26 cellular contexts compared by ENCODE assay signal in the genomic region with DNA sequence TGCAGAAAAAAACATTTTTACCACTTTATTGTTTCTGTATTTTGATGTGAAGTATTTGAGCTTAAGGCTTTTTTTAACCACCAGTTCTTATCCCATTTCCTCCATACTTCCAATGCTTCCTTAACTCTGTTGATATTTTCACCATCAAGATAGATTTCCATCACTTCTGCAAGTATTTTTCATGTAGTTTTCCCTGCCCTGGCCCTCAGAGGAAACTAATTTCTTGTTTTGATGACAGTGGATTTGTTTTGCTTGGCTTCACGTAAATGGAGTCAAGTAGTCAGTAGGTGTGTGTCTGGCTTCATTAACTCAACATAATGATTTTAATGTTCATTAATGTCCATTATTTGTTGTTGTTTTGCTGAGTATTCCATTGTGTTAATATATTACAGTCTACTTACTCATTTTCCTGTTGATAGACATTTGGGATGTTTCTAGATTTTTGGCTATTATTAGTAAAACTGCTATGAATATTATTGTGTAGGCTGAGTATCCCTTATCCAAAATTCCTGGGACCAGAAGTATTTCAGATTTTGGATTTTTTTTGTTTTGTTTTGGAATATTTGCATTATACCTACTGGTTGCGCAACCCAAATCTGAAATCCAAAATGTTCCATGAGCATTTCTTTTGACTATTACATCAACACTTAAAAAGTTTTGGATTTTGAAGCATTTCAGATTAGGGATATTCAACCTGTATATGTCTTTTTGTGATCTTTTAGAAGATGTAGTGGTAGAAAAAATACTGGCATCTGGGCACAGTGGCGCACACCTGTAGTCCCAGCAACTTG. TPM values are rescaled to one million over a fixed set of nuclear protein-coding genes. Genes with fewer than 3 reads are reported as not detected.
A peak's percentile ranks its signal among the peaks of the same experiment; 100 is the strongest.
DNase-seq lines count a peak whose midpoint lies in the region; ATAC-seq and TF ChIP-seq lines count a peak whose summit lies in the region.
"Had no signal": no experiment of that assay in that cellular context is flagged by ENCODE, and none has a peak within 500 bp of the region (broad histone marks: within the 10 kb centered on the region; RNA-seq: fewer than 3 reads in every experiment).

No MANE protein-coding gene starts in this region.

- peaks cover 87% of the 10 kb centered on the region for H3K36me3 Mint-ChIP-seq in activated T-cell treated with anti-CD3 and anti-CD28 coated beads, Interleukin-2, amount 50 U/mL, for 24 hours (ENCODE audit: low read depth)
- H3K36me3 Mint-ChIP-seq in activated T-helper 2 cell treated with anti-CD3 and anti-CD28 coated beads, Interferon-gamma antibody, Interleukin-2, Interleukin-4, amounts not matched to agents 10 μg/mL and 5 μg/mL and 100 μg/mL, durations not matched to agents 14 hours and 24 hours and 36 hours (ENCODE audit: low read depth), result peaks cover 64% of the 10 kb centered on the region
- peaks cover 35 to 53% (median 49%) of the 10 kb centered on the region in 3 donors for H3K36me3 Mint-ChIP-seq in immature natural killer cell
- peaks cover 76% of the 10 kb centered on the region for H3K36me3 Mint-ChIP-seq in stimulated activated memory B cell treated with anti-CD40 and anti-IgM and Interleukin-4, amounts not matched to agents 10 μg/mL and 1 μg/mL and 100 μg/mL, for 72 hours

- H3K9me3 Mint-ChIP-seq in activated T-cell treated with anti-CD3 and anti-CD28 coated beads, Interleukin-2, amount 50 U/mL, for 24 hours, result peaks cover 77% of the 10 kb centered on the region
- H3K9me3 Mint-ChIP-seq in activated T-helper 2 cell treated with anti-CD3 and anti-CD28 coated beads, Interferon-gamma antibody, Interleukin-2, Interleukin-4, amounts not matched to agents 10 μg/mL and 5 μg/mL and 100 μg/mL, durations not matched to agents 14 hours and 24 hours and 36 hours, result peaks cover 73% of the 10 kb centered on the region
- peaks cover 8 to 28% (median 15%) of the 10 kb centered on the region in 6 donors for H3K9me3 Mint-ChIP-seq in immature natural killer cell
- peaks cover 13% of the 10 kb centered on the region for H3K9me3 Mint-ChIP-seq in stimulated activated memory B cell treated with anti-CD40 and anti-IgM and Interleukin-4, amounts not matched to agents 10 μg/mL and 1 μg/mL and 100 μg/mL, for 72 hours

- H3K4me1 Mint-ChIP-seq in activated T-cell treated with anti-CD3 and anti-CD28 coated beads, Interleukin-2, amount 50 U/mL, for 24 hours (ENCODE audit: low read depth), result peaks cover 25% of the 10 kb centered on the region
- H3K4me1 Mint-ChIP-seq in activated T-helper 2 cell treated with anti-CD3 and anti-CD28 coated beads, Interferon-gamma antibody, Interleukin-2, Interleukin-4, amounts not matched to agents 10 μg/mL and 5 μg/mL and 100 μg/mL, durations not matched to agents 14 hours and 24 hours and 36 hours (ENCODE audit: low read depth), result peaks cover 7% of the 10 kb centered on the region
- peaks cover 25 to 41% of the 10 kb centered on the region in 2 donors for H3K4me1 Mint-ChIP-seq in immature natural killer cell
- H3K4me1 Mint-ChIP-seq in stimulated activated memory B cell treated with anti-CD40 and anti-IgM and Interleukin-4, amounts not matched to agents 10 μg/mL and 1 μg/mL and 100 μg/mL, for 72 hours, result peaks cover 19% of the 10 kb centered on the region

- peak overlapping the region; percentile 28 for H3K4me3 Mint-ChIP-seq in activated T-cell treated with anti-CD3 and anti-CD28 coated beads, Interleukin-2, amount 50 U/mL, for 24 hours
- peak overlapping the region; percentile 49 for H3K4me3 Mint-ChIP-seq in activated T-helper 2 cell treated with anti-CD3 and anti-CD28 coated beads, Interferon-gamma antibody, Interleukin-2, Interleukin-4, amounts not matched to agents 10 μg/mL and 5 μg/mL and 100 μg/mL, durations not matched to agents 14 hours and 24 hours and 36 hours (ENCODE audit: low read depth)
- peak overlapping the region; percentile 57 to 69 (median 66) for H3K4me3 Mint-ChIP-seq in immature natural killer cell
- H3K4me3 Mint-ChIP-seq in stimulated activated memory B cell treated with anti-CD40 and anti-IgM and Interleukin-4, amounts not matched to agents 10 μg/mL and 1 μg/mL and 100 μg/mL, for 72 hours, result peak overlapping the region; percentile 52

- intact Hi-C loops in activated T-helper 2 cell treated with anti-CD3 and anti-CD28 coated beads, Interferon-gamma antibody, Interleukin-2, Interleukin-4, amounts not matched to agents 10 μg/mL and 5 μg/mL and 100 μg/mL, durations not matched to agents 14 hours and 24 hours and 36 hours (cut with micrococcal nuclease), result no loop called here

- no peak for ATAC-seq in stimulated activated memory B cell treated with anti-CD40 and anti-IgM and Interleukin-4, amounts not matched to agents 10 μg/mL and 1 μg/mL and 100 μg/mL, for 72 hours
- ATAC-seq: effector memory CD8-positive, alpha-beta T cell; GM12878; PC-3; sciatic nerve had no signal

- H3K27ac Mint-ChIP-seq in activated T-cell treated with anti-CD3 and anti-CD28 coated beads, Interleukin-2, amount 50 U/mL, for 24 hours, result no peak overlapping the region
- no peak overlapping the region for H3K27ac Mint-ChIP-seq in activated T-helper 2 cell treated with anti-CD3 and anti-CD28 coated beads, Interferon-gamma antibody, Interleukin-2, Interleukin-4, amounts not matched to agents 10 μg/mL and 5 μg/mL and 100 μg/mL, durations not matched to agents 14 hours and 24 hours and 36 hours
- peak overlapping the region in 1 of 6 donors; percentile 34 for H3K27ac Mint-ChIP-seq in immature natural killer cell
- no peak overlapping the region for H3K27ac Mint-ChIP-seq in stimulated activated memory B cell treated with anti-CD40 and anti-IgM and Interleukin-4, amounts not matched to agents 10 μg/mL and 1 μg/mL and 100 μg/mL, for 72 hours
- H3K27ac Mint-ChIP-seq: effector memory CD8-positive, alpha-beta T cell; T-helper 1 cell treated with Interleukin-12 subunit alpha and Interleukin-12 subunit beta and Interleukin-4 antibody, amounts not matched to agents 30 μg/mL and 1 μg/mL, for 36 hours had no signal

- DNase-seq in activated T-cell treated with anti-CD3 and anti-CD28 coated beads, Interleukin-2, amount 50 U/mL, for 24 hours, result no peak
- no peak for DNase-seq in activated T-cell treated with anti-CD3 and anti-CD28 coated beads, Interleukin-2, amount 50 U/mL, for 48 hours
- DNase-seq in activated T-helper 2 cell treated with anti-CD3 and anti-CD28 coated beads, Interferon-gamma antibody, Interleukin-2, Interleukin-4, amounts not matched to agents 10 μg/mL and 5 μg/mL and 100 μg/mL, durations not matched to agents 14 hours and 24 hours and 36 hours (ENCODE audit: low spot score), result no peak
- DNase-seq in immature natural killer cell, result no peak
- DNase-seq in activated CD4-positive, CD25-positive, alpha-beta regulatory T cell treated with anti-CD3 and anti-CD28 coated beads, Interleukin-2, amount 50 U/mL, for 72 hours, result no peak
- no peak for DNase-seq in GM10248 (ENCODE audit: extremely low spot score)
- no peak for DNase-seq in KG1 (lab: John Stamatoyannopoulos, UW)
- DNase-seq: activated CD8-positive, alpha-beta memory T cell treated with anti-CD3 and anti-CD28 coated beads for 24 hours; amygdala; C1 segment of cervical spinal cord; DMS 273 treated with DMSO at 0.1 percent for 48 hours; effector memory CD8-positive, alpha-beta T cell; GF-D8; HCEC 1CT; left ventricle myocardium inferior; NCI-H187 treated with DMSO at 0.1 percent for 48 hours; NCI-H2227 treated with DMSO at 0.1 percent for 48 hours; NCI-H774; PC-3; SIG-M5; stimulated activated naive CD4-positive, alpha-beta T cell treated with Interleukin-2 at 50 U/mL for 16 hours; trophoblast cell had no signal

- no peak for TF ChIP-seq CTCF in GM10248 (IDR thresholded peaks at IDR 0.05; ENCODE audit: control extremely low read depth, extremely low read depth, low read depth, missing control alignments)

- CTCF ChIA-PET in GM10248 (lab: Yijun Ruan, JAX), result interaction anchor here (1.7 kb wide), 1 partner anchor 9 kb away, joined by 5 read pairs; no protein-coding TSS in a partner anchor

- H3K27me3 Mint-ChIP-seq in activated T-cell treated with anti-CD3 and anti-CD28 coated beads, Interleukin-2, amount 50 U/mL, for 24 hours, result no peaks in the 10 kb centered on the region
- no peaks in the 10 kb centered on the region for H3K27me3 Mint-ChIP-seq in activated T-helper 2 cell treated with anti-CD3 and anti-CD28 coated beads, Interferon-gamma antibody, Interleukin-2, Interleukin-4, amounts not matched to agents 10 μg/mL and 5 μg/mL and 100 μg/mL, durations not matched to agents 14 hours and 24 hours and 36 hours (ENCODE audit: low read depth)
- H3K27me3 Mint-ChIP-seq in immature natural killer cell (ENCODE audit: low read depth in 3 of 3), result peaks cover 2 to 12% (median 8%) of the 10 kb centered on the region in 3 donors
- no peaks in the 10 kb centered on the region for H3K27me3 Mint-ChIP-seq in stimulated activated memory B cell treated with anti-CD40 and anti-IgM and Interleukin-4, amounts not matched to agents 10 μg/mL and 1 μg/mL and 100 μg/mL, for 72 hours
- H3K27me3 Mint-ChIP-seq: effector memory CD8-positive, alpha-beta T cell had no signal

- POLR2A ChIA-PET in GM10248 (lab: Yijun Ruan, JAX), result no interaction called here

RNA-seq across cellular contexts. Expression of a gene that starts 23.3 kb away (rescaled TPM):
- total RNA-seq in activated T-helper 2 cell treated with anti-CD3 and anti-CD28 coated beads, Interferon-gamma antibody, Interleukin-2, Interleukin-4, amounts not matched to agents 10 μg/mL and 5 μg/mL and 100 μg/mL, durations not matched to agents 14 hours and 24 hours and 36 hours, result 1.3 and 1.4 TPM in 2 replicates
- polyA plus RNA-seq in immature natural killer cell, result 1 to 10 TPM; 5.2 to 8.7 (median 8.2) TPM
- total RNA-seq: PC-3 had no signal

RNA-seq across cellular contexts. Expression of a gene that starts 34.1 kb away (rescaled TPM):
- total RNA-seq in activated T-helper 2 cell treated with anti-CD3 and anti-CD28 coated beads, Interferon-gamma antibody, Interleukin-2, Interleukin-4, amounts not matched to agents 10 μg/mL and 5 μg/mL and 100 μg/mL, durations not matched to agents 14 hours and 24 hours and 36 hours, result 1.5 and 1.7 TPM in 2 replicates
- 10 to 100 TPM in 1 of 3 donors, 1 to 10 TPM in 2; 7.3 to 14.1 (median 7.8) TPM for polyA plus RNA-seq in immature natural killer cell

RNA-seq across cellular contexts. Expression of a gene that starts 55.4 kb away (rescaled TPM):
- 9.1 and 10.3 TPM in 2 replicates for total RNA-seq in activated T-helper 2 cell treated with anti-CD3 and anti-CD28 coated beads, Interferon-gamma antibody, Interleukin-2, Interleukin-4, amounts not matched to agents 10 μg/mL and 5 μg/mL and 100 μg/mL, durations not matched to agents 14 hours and 24 hours and 36 hours
- 10 to 100 TPM in 1 of 3 donors, 1 to 10 TPM in 2; 4.3 to 11.4 (median 7.7) TPM for polyA plus RNA-seq in immature natural killer cell
